ENCODE assay signal across 14 cellular contexts in genomic region chr1:203428981-203429599, GRCh38.
A peak's percentile ranks its signal among the peaks of the same experiment; 100 is the strongest.
DNase-seq lines count a peak whose midpoint lies in the region.
"Had no signal": no experiment of that assay in that cellular context is flagged by ENCODE, and none has a peak within 500 bp of the region (broad histone marks: within the 10 kb centered on the region; RNA-seq: fewer than 3 reads in every experiment).

No MANE protein-coding gene starts in this region.

- peak overlapping the region; percentile 74 to 95 for H3K27ac ChIP-seq in mucosa of rectum (ENCODE audit: low read depth in 2 of 2, low read length in 2 of 2)
- H3K27ac ChIP-seq: HL-60, PC-9, uterus had no signal

- H3K9ac ChIP-seq in mucosa of rectum (ENCODE audit: low read depth in 1 of 2, low read length in 2 of 2), result peak overlapping the region; percentile 35 to 89

- peak overlapping the region; percentile 71 to 84 for H3K4me3 ChIP-seq in mucosa of rectum (ENCODE audit: low read length in 2 of 2)
- H3K4me3 ChIP-seq: PC-9, uterus had no signal

- H3K4me1 ChIP-seq in mucosa of rectum (ENCODE audit: control insufficient read depth in 2 of 2, insufficient read depth in 2 of 2, low read length in 2 of 2), result peaks cover 31 to 37% of the 10 kb centered on the region in 2 donors
- H3K4me1 ChIP-seq: uterus had no signal

- DNase-seq in DMS153 treated with DMSO at 0.1 percent for 48 hours (lab: John Stamatoyannopoulos, UW; ENCODE audit: unreplicated experiment) (peak; percentile 76), NCI-H1105 (lab: John Stamatoyannopoulos, UW) (peak; percentile 88), NCI-H82 (lab: John Stamatoyannopoulos, UW) (peak; percentile 89), T-helper 1 cell (no peak), nucleus accumbens (lab: John Stamatoyannopoulos, UW) (no peak), Kasumi-1 (lab: John Stamatoyannopoulos, UW) (no peak), superior temporal gyrus (ENCODE audit: extremely low spot score) (no peak)
- DNase-seq: activated CD4-positive, alpha-beta T cell treated with anti-CD3 and anti-CD28 coated beads, Interleukin-2, amount 10 ng/mL, durations not matched to agents 7 days and 5 days; activated gamma-delta T cell treated with Interleukin-2 at 50 U/mL for 16 hours; occipital lobe; PC-9; uterus had no signal

- H3K27me3 ChIP-seq in mucosa of rectum (ENCODE audit: control insufficient read depth in 2 of 2, insufficient read depth in 2 of 2, low read length in 2 of 2), result no peaks in the 10 kb centered on the region
- H3K27me3 ChIP-seq: uterus had no signal

- H3K36me3 ChIP-seq in mucosa of rectum (ENCODE audit: control insufficient read depth in 2 of 2, insufficient read depth in 2 of 2, low read length in 2 of 2), result no peaks in the 10 kb centered on the region
- H3K36me3 ChIP-seq: uterus had no signal

- H3K9me3 ChIP-seq in mucosa of rectum (ENCODE audit: control insufficient read depth in 2 of 2, low read length in 2 of 2), result no peaks in the 10 kb centered on the region
- H3K9me3 ChIP-seq: uterus had no signal

Comparison
In these comparisons a context has a peak if more than half of its experiments do, and no peak if none do; other contexts are left out.
1. DNase-seq: peak in DMS153 treated with DMSO at 0.1 percent for 48 hours (single experiment), NCI-H1105 (single experiment) and NCI-H82 (single experiment); none in T-helper 1 cell (0 of 5), nucleus accumbens (0 of 56), Kasumi-1 (0 of 2) and superior temporal gyrus (single experiment).